13 cellular contexts compared by ENCODE assay signal in genomic region chr21:42505090-42505726, GRCh38. TPM values are rescaled to one million over a fixed set of nuclear protein-coding genes. Genes with fewer than 3 reads are reported as not detected.
DNase-seq lines count a peak whose midpoint lies in the region; ATAC-seq and TF ChIP-seq lines count a peak whose summit lies in the region.
"Had no signal": no experiment of that assay in that cellular context is flagged by ENCODE, and none has a peak within 500 bp of the region (broad histone marks: within the 10 kb centered on the region; RNA-seq: fewer than 3 reads in every experiment).

No MANE protein-coding gene starts in this region.

- POLR2A ChIA-PET in activated B cell treated with CpG ODN at 0.5 μM for 24 hours (lab: Charles Lee), result interaction anchor here (1.2 kb wide), 1 partner anchor 9 kb away, joined by 7 read pairs; the partner anchor contains the start of gene SLC37A1

- H3K27me3 Mint-ChIP-seq in activated B cell treated with CpG ODN at 0.5 μM for 24 hours, result no peaks in the 10 kb centered on the region
- H3K27me3 Mint-ChIP-seq: activated T-cell treated with anti-CD3 and anti-CD28 coated beads, Interleukin-2, amount 50 U/mL, for 24 hours had no signal

- intact Hi-C loops in activated B cell treated with CpG ODN at 0.5 μM for 24 hours (cut with micrococcal nuclease) (loop anchor here (1.0 kb wide), 1 partner anchor 9 kb away; the partner anchor contains the start of gene RSPH1), transverse colon (cut with DNase I; ENCODE audit: low total_unique reads) (no loop called here)

- TF ChIP-seq CTCF in activated B cell treated with CpG ODN at 0.5 μM for 24 hours (IDR thresholded peaks at IDR 0.05), result no peak
- TF ChIP-seq CTCF in transverse colon (IDR thresholded peaks at IDR 0.05), result no peak

- no peaks in the 10 kb centered on the region for H3K4me1 ChIP-seq in transverse colon

- no peaks in the 10 kb centered on the region for H3K9me3 ChIP-seq in transverse colon

- TF ChIP-seq EP300 in transverse colon (IDR thresholded peaks at IDR 0.05; ENCODE audit: low read depth), result no peak

- no peak overlapping the region for H3K4me3 Mint-ChIP-seq in activated B cell treated with CpG ODN at 0.5 μM for 24 hours
- H3K4me3 Mint-ChIP-seq: activated T-cell treated with anti-CD3 and anti-CD28 coated beads, Interleukin-2, amount 50 U/mL, for 24 hours had no signal

- TF ChIP-seq POLR2A in transverse colon (IDR thresholded peaks at IDR 0.05), result no peak

- H3K36me3 ChIP-seq in transverse colon, result no peaks in the 10 kb centered on the region

- H3K27ac ChIP-seq in transverse colon, result no peak overlapping the region

- DNase-seq in activated B cell treated with CpG ODN at 0.5 μM for 24 hours, result no peak
- DNase-seq in NCI-H1105 treated with DMSO at 0.1 percent for 48 hours (lab: John Stamatoyannopoulos, UW), result no peak
- DNase-seq in kidney tubule cell (ENCODE audit: low spot score), result no peak
- DNase-seq in DMS79 (lab: John Stamatoyannopoulos, UW), result no peak
- no peak for DNase-seq in transverse colon
- DNase-seq: activated T-cell treated with anti-CD3 and anti-CD28 coated beads, Interleukin-2, amount 50 U/mL, for 24 hours; NCI-H1417 had no signal

- H3K9me3 Mint-ChIP-seq in activated B cell treated with CpG ODN at 0.5 μM for 24 hours, result no peaks in the 10 kb centered on the region
- H3K9me3 Mint-ChIP-seq: activated T-cell treated with anti-CD3 and anti-CD28 coated beads, Interleukin-2, amount 50 U/mL, for 24 hours had no signal

- in situ Hi-C loops in transverse colon (cut with MboI; ENCODE audit: low pct_ligation_motif_present in 1 of 4, low pct_unique_long_range_greater_than_20kb in 1 of 4, low sequenced_read_pairs in 3 of 4), result no loop called here

- H3K36me3 Mint-ChIP-seq in activated B cell treated with CpG ODN at 0.5 μM for 24 hours (ENCODE audit: low read depth), result no peaks in the 10 kb centered on the region

- WGBS in transverse colon (ENCODE audit: low coverage in 1 of 2), 2 donors, result 72 to 90% methylated on average over 2 to 3 of the region's 3 CpGs

- ATAC-seq in GM18868 (IDR thresholded peaks at IDR 0.05; ENCODE audit: unreplicated experiment) (peak; percentile 89), GM21576 (IDR thresholded peaks at IDR 0.05; ENCODE audit: unreplicated experiment) (peak; percentile 79), HG03280 (IDR thresholded peaks at IDR 0.05; ENCODE audit: unreplicated experiment) (peak; percentile 69), activated B cell treated with CpG ODN at 0.5 μM for 24 hours (ENCODE audit: low read depth) (peak; percentile 94)
- ATAC-seq: HCT116, SK-N-SH treated with all-trans-retinoic acid at 6 μM for 48 hours had no signal

- CTCF ChIA-PET in activated B cell treated with CpG ODN at 0.5 μM for 24 hours (lab: Charles Lee), result no interaction called here

- peak overlapping the region; percentile 60 for H3K27ac Mint-ChIP-seq in activated B cell treated with CpG ODN at 0.5 μM for 24 hours
- H3K27ac Mint-ChIP-seq: activated T-cell treated with anti-CD3 and anti-CD28 coated beads, Interleukin-2, amount 50 U/mL, for 24 hours had no signal

- peaks cover 21% of the 10 kb centered on the region for H3K4me1 Mint-ChIP-seq in activated B cell treated with CpG ODN at 0.5 μM for 24 hours

- no peaks in the 10 kb centered on the region for H3K27me3 ChIP-seq in transverse colon

- H3K4me3 ChIP-seq in transverse colon, result no peak overlapping the region

RNA-seq across cellular contexts. Expression of gene SLC37A1, which starts 8.4 kb away (rescaled TPM):
- total RNA-seq in activated B cell treated with CpG ODN at 0.5 μM for 24 hours (39.8 and 47.9 TPM in 2 replicates), transverse colon (100 to 1,000 TPM in 3 of 4 donors, 10 to 100 TPM in 1; 80.8 to 139 (median 117) TPM)

RNA-seq across cellular contexts. Expression of gene RSPH1, which starts 9.2 kb away (rescaled TPM):
- total RNA-seq in activated B cell treated with CpG ODN at 0.5 μM for 24 hours (0.38 TPM in 1 of 2 replicates, not detected in the other), transverse colon (1 to 10 TPM in 3 of 4 donors, under 1 TPM in 1; 0.80 to 10.0 (median 8.0) TPM)
- total RNA-seq: glomerular endothelial cell had no signal
